Comparison of ENCODE assay signal across 8 cellular contexts in the genomic region with DNA sequence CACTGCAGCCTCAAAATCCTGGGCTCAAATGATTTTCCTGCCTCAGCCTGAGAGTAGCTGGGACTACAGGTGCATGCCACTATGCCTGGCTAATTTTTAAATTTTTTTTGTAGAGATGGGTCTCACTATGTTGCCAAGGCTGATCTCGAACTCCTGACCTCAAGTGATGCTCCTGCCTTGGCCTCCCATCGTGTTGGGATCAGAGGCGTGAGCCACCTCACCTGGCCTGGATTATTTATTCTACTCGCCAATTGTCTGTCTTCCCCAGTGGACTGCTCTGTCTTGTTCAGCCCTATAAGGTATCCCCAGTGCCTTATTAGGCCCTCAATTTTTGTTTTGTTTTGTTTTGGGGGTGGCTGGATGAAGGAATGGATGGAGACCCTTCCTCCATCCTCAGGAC. TPM values are rescaled to one million over a fixed set of nuclear protein-coding genes. Genes with fewer than 3 reads are reported as not detected.
A peak's percentile ranks its signal among the peaks of the same experiment; 100 is the strongest.
DNase-seq lines count a peak whose midpoint lies in the region; ATAC-seq and TF ChIP-seq lines count a peak whose summit lies in the region.

No MANE protein-coding gene starts in this region.

- no peak for TF ChIP-seq CTCF in CD14-positive monocyte (IDR thresholded peaks at IDR 0.05)
- no peak for TF ChIP-seq CTCF in chondrocyte (IDR thresholded peaks at IDR 0.05)

- no peak overlapping the region for H3K4me3 ChIP-seq in neuronal stem cell (ENCODE audit: low read length in 2 of 2)

- DNase-seq in CD14-positive monocyte (ENCODE audit: low spot score) (no peak), chondrocyte (ENCODE audit: low spot score) (no peak), neuronal stem cell (ENCODE audit: low spot score) (peak; percentile 11), A172 (ENCODE audit: low spot score) (no peak)

- intact Hi-C loops in CD14-positive monocyte (cut with micrococcal nuclease) = no loop called here

- H3K4me1 ChIP-seq in neuronal stem cell (ENCODE audit: control insufficient read depth in 2 of 2, insufficient read depth in 1 of 2, low read depth in 1 of 2, low read length in 2 of 2) = peaks cover 0 to 2% of the 10 kb centered on the region in 2 donors

- peak overlapping the region; percentile 90 for H2AFZ ChIP-seq in neuronal stem cell (ENCODE audit: low read length)

- H3K36me3 Mint-ChIP-seq in CD14-positive monocyte (peaks cover 3 to 15% of the 10 kb centered on the region in 2 donors), chondrocyte (ENCODE audit: low read depth) (peaks cover 2% of the 10 kb centered on the region)

- H3K27me3 ChIP-seq in neuronal stem cell (ENCODE audit: control insufficient read depth in 3 of 3, insufficient read depth in 3 of 3, low read depth in 1 of 3, low read length in 3 of 3) = peaks cover 0 to 8% (median 0%) of the 10 kb centered on the region in 3 experiments

- H2BK12ac ChIP-seq in neuronal stem cell (ENCODE audit: low read length) = no peak overlapping the region

- H2BK120ac ChIP-seq in neuronal stem cell (ENCODE audit: low read depth, low read length) = no peak overlapping the region

- no peak overlapping the region for H2BK5ac ChIP-seq in neuronal stem cell (ENCODE audit: low read length)

- H3K27ac ChIP-seq in KOPT-K1 (ENCODE audit: low read depth, low read length, poor library complexity, severe bottlenecking) = peak overlapping the region; percentile 70
- H3K27ac ChIP-seq in neuronal stem cell (replicated peaks; ENCODE audit: low read length) = no peak overlapping the region

- no peak overlapping the region for H3K4ac ChIP-seq in neuronal stem cell (ENCODE audit: low read length)

- H2BK15ac ChIP-seq in neuronal stem cell (ENCODE audit: low read length) = no peak overlapping the region

- peaks cover 0 to 3% (median 2%) of the 10 kb centered on the region in 7 donors for H3K9me3 Mint-ChIP-seq in CD14-positive monocyte
- no peaks in the 10 kb centered on the region for H3K9me3 Mint-ChIP-seq in chondrocyte (ENCODE audit: low read depth)

- no peak overlapping the region for H3K9ac ChIP-seq in neuronal stem cell (ENCODE audit: low read depth, low read length, poor library complexity)

- WGBS in neuronal stem cell (ENCODE audit: extremely low coverage in 2 of 2, insufficient read length in 2 of 2, insufficient replicate concordance in 1 of 2), 2 donors = no CpG with 5 or more reads among the region's 4 CpGs

- peaks cover 3% of the 10 kb centered on the region for H3K79me1 ChIP-seq in neuronal stem cell (ENCODE audit: low read depth, low read length)

- H4K8ac ChIP-seq in neuronal stem cell (ENCODE audit: low read depth, low read length) = no peak overlapping the region

- H4K91ac ChIP-seq in neuronal stem cell (ENCODE audit: low read depth, low read length, poor library complexity) = no peak overlapping the region

- no peak overlapping the region for H3K23ac ChIP-seq in neuronal stem cell (ENCODE audit: low read depth, low read length, poor library complexity)

- no peak overlapping the region for H3K14ac ChIP-seq in neuronal stem cell (ENCODE audit: low read length)

- peaks cover 46% of the 10 kb centered on the region for H3K4me1 Mint-ChIP-seq in CD14-positive monocyte
- peaks cover 13% of the 10 kb centered on the region for H3K4me1 Mint-ChIP-seq in chondrocyte (ENCODE audit: low read depth)

- ATAC-seq in HG03108 (IDR thresholded peaks at IDR 0.05; ENCODE audit: unreplicated experiment) = no peak
- no peak for ATAC-seq in GM19467 (IDR thresholded peaks at IDR 0.05; ENCODE audit: unreplicated experiment)
- no peak for ATAC-seq in HG03439 (IDR thresholded peaks at IDR 0.05; ENCODE audit: unreplicated experiment)

- H2AK5ac ChIP-seq in neuronal stem cell (ENCODE audit: low read depth, low read length) = no peak overlapping the region

- H3K27me3 Mint-ChIP-seq in CD14-positive monocyte (ENCODE audit: low read depth in 3 of 3) (peaks cover 0 to 5% (median 1%) of the 10 kb centered on the region in 3 donors), chondrocyte (ENCODE audit: low read depth) (no peaks in the 10 kb centered on the region)

- no peak overlapping the region for H3K4me2 ChIP-seq in neuronal stem cell (ENCODE audit: insufficient read depth, low read length, poor library complexity, severe bottlenecking)

- H3K9me3 ChIP-seq in KOPT-K1 (ENCODE audit: insufficient read depth, low read length, poor library complexity, severe bottlenecking) = no peaks in the 10 kb centered on the region
- no peaks in the 10 kb centered on the region for H3K9me3 ChIP-seq in neuronal stem cell (replicated peaks in 1 of 2; ENCODE audit: control insufficient read depth in 2 of 2, insufficient read depth in 1 of 2, low read depth in 1 of 2, low read length in 2 of 2)

- H3K27ac Mint-ChIP-seq in CD14-positive monocyte = peak overlapping the region in 6 of 7 donors; percentile 60 to 93 (median 82)
- no peak overlapping the region for H3K27ac Mint-ChIP-seq in chondrocyte (ENCODE audit: unreplicated experiment)

- H3K4me3 Mint-ChIP-seq in CD14-positive monocyte = peak overlapping the region in 1 of 2 donors; percentile 71
- peak overlapping the region; percentile 51 for H3K4me3 Mint-ChIP-seq in chondrocyte (ENCODE audit: unreplicated experiment)

- H3K36me3 ChIP-seq in KOPT-K1 (ENCODE audit: insufficient read depth, low read length) (peaks cover 29% of the 10 kb centered on the region), neuronal stem cell (replicated peaks in 1 of 2; ENCODE audit: control insufficient read depth in 2 of 2, insufficient read depth in 2 of 2, low read length in 2 of 2) (peaks cover 3 to 23% of the 10 kb centered on the region in 2 donors)

- H3K18ac ChIP-seq in neuronal stem cell (ENCODE audit: low read length) = no peak overlapping the region

RNA-seq across cellular contexts. Expression of a gene that starts 0.7 kb away (rescaled TPM):
- polyA plus RNA-seq in CD14-positive monocyte = 100 to 1,000 TPM; 141 to 188 TPM
- 32.4 to 43.0 TPM (median 40.1 TPM) in 3 replicates for total RNA-seq in chondrocyte
- 87.3 TPM for polyA plus RNA-seq in neuronal stem cell (2013, experiment 1 of 2)
- polyA plus RNA-seq in neuronal stem cell (2013, experiment 2 of 2) = 88.8 TPM
- total RNA-seq in A172 (2014; rRNA removed; shearing (Covaris generic)) = 111 and 134 TPM in 2 replicates

RNA-seq across cellular contexts. Expression of a gene that starts 22.6 kb away (rescaled TPM):
- 10 to 100 TPM; 24.2 to 49.1 TPM for polyA plus RNA-seq in CD14-positive monocyte
- 121 to 136 TPM (median 134 TPM) in 3 replicates for total RNA-seq in chondrocyte
- 107 TPM for polyA plus RNA-seq in neuronal stem cell (2013, experiment 1 of 2)
- polyA plus RNA-seq in neuronal stem cell (2013, experiment 2 of 2) = 106 TPM
- 89.1 and 99.4 TPM in 2 replicates for total RNA-seq in A172 (2014; rRNA removed; shearing (Covaris generic))
